1 cellular context compared by ENCODE assay signal in genomic region chr17:4790705-4791088, GRCh38.
TF ChIP-seq lines count a peak whose summit lies in the region.

No MANE protein-coding gene starts in this region.

TF ChIP-seq in HepG2, 621 proteins besides CTCF, POLR2A, EP300 and RAD21:
- TF ChIP-seq RNF2 (conservative IDR thresholded peaks at IDR 0.05; ENCODE audit: low read depth), result no peak
- TF ChIP-seq ZC3H4 (CRISPR knock-in tag; IDR thresholded peaks at IDR 0.05; ENCODE audit: borderline replicate concordance), result peak; percentile 83; the same call in 1 of the 2 replicates
- TF ChIP-seq SOX6 (IDR thresholded peaks at IDR 0.05), result no peak
- TF ChIP-seq SOX6 (CRISPR knock-in tag; IDR thresholded peaks at IDR 0.05), result peak; percentile 40
- TF ChIP-seq CREB3 (CRISPR knock-in tag; IDR thresholded peaks at IDR 0.05), result no peak
- TF ChIP-seq ZNF766 (CRISPR knock-in tag; IDR thresholded peaks at IDR 0.05; ENCODE audit: borderline replicate concordance), result no peak
- TF ChIP-seq ZNF317 (CRISPR knock-in tag; IDR thresholded peaks at IDR 0.05), result 0 out of 2 replicates have a peak, but pooled peaks have one; percentile 31
